ENCODE assay signal across 8 cellular contexts in the genomic region with DNA sequence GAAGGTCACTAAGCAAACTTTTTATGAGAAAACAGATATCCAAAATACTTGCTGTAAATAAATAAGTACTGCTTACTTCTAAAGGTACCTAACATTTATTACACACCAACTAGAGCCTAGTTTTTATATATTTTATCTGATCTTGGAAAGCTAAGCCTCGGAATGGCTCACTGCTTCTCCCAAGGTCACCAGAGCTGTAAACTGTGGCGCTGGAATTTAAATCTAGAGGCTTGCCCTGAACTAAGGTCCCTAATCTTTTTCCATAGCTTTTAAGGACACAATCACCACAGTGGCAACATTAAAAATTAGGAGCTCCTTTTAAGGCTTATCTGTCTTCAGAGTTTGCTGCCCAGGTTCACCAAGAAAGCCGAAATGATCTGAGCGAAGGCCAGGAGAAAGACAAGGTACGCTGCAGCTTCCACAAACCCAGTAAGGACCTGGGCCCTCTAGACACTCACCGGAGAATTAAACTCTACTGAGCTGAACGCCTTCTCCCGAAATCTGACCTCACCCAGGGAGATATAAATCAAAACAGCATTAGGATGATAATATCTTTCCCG.
A peak's percentile ranks its signal among the peaks of the same experiment; 100 is the strongest.
DNase-seq lines count a peak whose midpoint lies in the region; ATAC-seq and TF ChIP-seq lines count a peak whose summit lies in the region.

No MANE protein-coding gene starts in this region.

- H2AFZ ChIP-seq in neuron (ENCODE audit: low read depth, low read length), result peak overlapping the region; percentile 94

- H3K27ac ChIP-seq in SK-N-MC, result peak overlapping the region; percentile 88

- no peaks in the 10 kb centered on the region for H3K27me3 ChIP-seq in neuron (ENCODE audit: insufficient read depth, low read length)

- H3K9me3 ChIP-seq in SK-N-MC (ENCODE audit: low read depth, low read length) (no peaks in the 10 kb centered on the region), neuron (ENCODE audit: low read length) (no peaks in the 10 kb centered on the region)

- ATAC-seq in HG02678 (IDR thresholded peaks at IDR 0.05; ENCODE audit: unreplicated experiment), result peak; percentile 18

- H3K4me1 ChIP-seq in neuron (ENCODE audit: insufficient read depth, low read length), result peaks cover 11% of the 10 kb centered on the region

- DNase-seq in SK-N-MC (ENCODE audit: low read depth, low spot score) (no peak), fibroblast of peridontal ligament (ENCODE audit: extremely low read depth) (peak; percentile 22), iPS-NIHi7 (ENCODE audit: extremely low spot score) (no peak), UCSD-AML1 (lab: John Stamatoyannopoulos, UW; ENCODE audit: unreplicated experiment) (no peak), COLO829 (ENCODE audit: low spot score) (no peak)

- peaks cover 30% of the 10 kb centered on the region for H3K36me3 ChIP-seq in SK-N-MC (ENCODE audit: insufficient read depth, low read length)
- peaks cover 16% of the 10 kb centered on the region for H3K36me3 ChIP-seq in neuron (ENCODE audit: insufficient read depth, low read length)

- H3K4me3 ChIP-seq in GM12875 (ENCODE audit: low read depth, low read length) (peak overlapping the region; percentile 76), SK-N-MC (peak overlapping the region; percentile 96), neuron (ENCODE audit: low read length) (peak overlapping the region; percentile 90)

- TF ChIP-seq CTCF in GM12875 (IDR thresholded peaks at IDR 0.05; ENCODE audit: borderline replicate concordance, insufficient read depth, low read depth, low read length), result no peak

- H3K9ac ChIP-seq in SK-N-MC (ENCODE audit: insufficient read length), result peak overlapping the region; percentile 95
